Comparison of ENCODE assay signal across 29 cellular contexts in the genomic region with DNA sequence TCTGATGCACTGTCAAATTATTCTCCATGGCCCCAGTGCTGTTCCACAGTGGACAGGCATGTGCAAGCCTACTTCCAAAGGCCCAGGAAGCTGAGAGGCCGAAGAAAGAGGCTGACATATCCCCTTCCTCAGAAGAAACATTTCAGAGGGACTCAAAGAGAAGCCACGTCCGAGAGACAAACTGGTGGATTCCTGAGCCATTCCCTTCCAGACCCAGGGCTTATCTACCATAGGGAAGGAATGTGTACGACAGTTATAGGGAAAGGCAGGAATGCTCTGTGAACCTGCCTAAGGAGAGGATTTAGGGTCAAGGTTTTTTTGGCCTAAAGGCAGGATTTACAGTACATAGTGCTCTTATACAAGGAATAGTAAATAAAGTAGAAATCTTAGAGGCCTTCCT.
"Had no signal": no experiment of that assay in that cellular context is flagged by ENCODE, and none has a peak within 500 bp of the region (broad histone marks: within the 10 kb centered on the region; RNA-seq: fewer than 3 reads in every experiment).

No MANE protein-coding gene starts in this region.

- H3K4me1 ChIP-seq: adrenal gland, body of pancreas, Peyer's patch, SJSA1 had no signal

- H3K27ac ChIP-seq: adrenal gland, body of pancreas, Peyer's patch, SJSA1 had no signal

- FAIRE-seq: astrocyte, bronchial epithelial cell, TTC549 had no signal

- H3K36me3 Mint-ChIP-seq: activated naive CD4-positive, alpha-beta T cell treated with anti-CD3 and anti-CD28 coated beads, Interleukin-2, amount 50 U/mL, for 24 hours had no signal

- DNase-seq: activated CD4-positive, alpha-beta T cell treated with anti-CD3 and anti-CD28 coated beads, Interleukin-2, amount 10 ng/mL, durations not matched to agents 24 days and 14 days; activated CD4-positive, alpha-beta T cell treated with anti-CD3 and anti-CD28 coated beads, Interleukin-2, amount 50 U/mL, for 48 hours; activated CD8-positive, alpha-beta T cell treated with anti-CD3 and anti-CD28 coated beads, Interleukin-2, amount 10 ng/mL, durations not matched to agents 7 days and 5 days; activated gamma-delta T cell; activated naive CD4-positive, alpha-beta T cell treated with Interleukin-2 at 50 U/mL for 16 hours; activated T-cell treated with anti-CD3 and anti-CD28 coated beads, Interleukin-2, amount 50 U/mL, for 24 hours; adrenal gland; body of pancreas; MM.1S; MV-4-11; NCI-H1092; NCI-H1417; NCI-H146; NCI-H187; NCI-H2081 treated with DMSO at 0.1 percent for 48 hours; NCI-H226; PC-3; Peyer's patch; RPMI8226; SHP77 treated with DMSO at 0.1 percent for 48 hours; SK-N-SH had no signal

- H3K4me3 Mint-ChIP-seq: activated CD4-positive, alpha-beta T cell treated with anti-CD3 and anti-CD28 coated beads, Interleukin-2, amount 10 ng/mL, durations not matched to agents 24 days and 14 days; activated CD8-positive, alpha-beta T cell treated with anti-CD3 and anti-CD28 coated beads, Interleukin-2, amount 10 ng/mL, durations not matched to agents 7 days and 5 days; activated naive CD4-positive, alpha-beta T cell treated with anti-CD3 and anti-CD28 coated beads, Interleukin-2, amount 50 U/mL, for 24 hours; activated T-cell treated with anti-CD3 and anti-CD28 coated beads, Interleukin-2, amount 50 U/mL, for 24 hours; T-helper 1 cell treated with Interleukin-12 subunit alpha and Interleukin-12 subunit beta and Interleukin-4 antibody, amounts not matched to agents 30 μg/mL and 1 μg/mL, for 36 hours; T-helper 2 cell treated with Interferon-gamma antibody and Interleukin-4, amounts not matched to agents 5 μg/mL and 100 μg/mL, for 36 hours had no signal

- H3K4me3 ChIP-seq: adrenal gland, body of pancreas, Peyer's patch, SJSA1 had no signal

- H3K27me3 Mint-ChIP-seq: activated naive CD4-positive, alpha-beta T cell treated with anti-CD3 and anti-CD28 coated beads, Interleukin-2, amount 50 U/mL, for 24 hours; activated T-cell treated with anti-CD3 and anti-CD28 coated beads, Interleukin-2, amount 50 U/mL, for 24 hours had no signal

- H3K9ac ChIP-seq: SK-N-SH had no signal

- ATAC-seq: activated CD8-positive, alpha-beta T cell treated with anti-CD3 and anti-CD28 coated beads, Interleukin-2, amount 10 ng/mL, durations not matched to agents 7 days and 5 days; body of pancreas; PC-3 had no signal

- H3K27ac Mint-ChIP-seq: activated CD4-positive, alpha-beta T cell treated with anti-CD3 and anti-CD28 coated beads, Interleukin-2, amount 10 ng/mL, durations not matched to agents 24 days and 14 days; activated CD8-positive, alpha-beta T cell treated with anti-CD3 and anti-CD28 coated beads, Interleukin-2, amount 10 ng/mL, durations not matched to agents 7 days and 5 days; activated naive CD4-positive, alpha-beta T cell treated with anti-CD3 and anti-CD28 coated beads, Interleukin-2, amount 50 U/mL, for 24 hours; activated T-cell treated with anti-CD3 and anti-CD28 coated beads, Interleukin-2, amount 50 U/mL, for 24 hours; activated T-helper 2 cell treated with anti-CD3 and anti-CD28 coated beads, Interferon-gamma antibody, Interleukin-2, Interleukin-4, amounts not matched to agents 10 μg/mL and 5 μg/mL and 100 μg/mL, durations not matched to agents 14 hours and 24 hours and 36 hours; T-helper 1 cell treated with Interleukin-12 subunit alpha and Interleukin-12 subunit beta and Interleukin-4 antibody, amounts not matched to agents 30 μg/mL and 1 μg/mL, for 36 hours; T-helper 2 cell treated with Interferon-gamma antibody and Interleukin-4, amounts not matched to agents 5 μg/mL and 100 μg/mL, for 36 hours had no signal

- H3K9me3 Mint-ChIP-seq: activated CD4-positive, alpha-beta T cell treated with anti-CD3 and anti-CD28 coated beads, Interleukin-2, amount 10 ng/mL, durations not matched to agents 24 days and 14 days; activated naive CD4-positive, alpha-beta T cell treated with anti-CD3 and anti-CD28 coated beads, Interleukin-2, amount 50 U/mL, for 24 hours; activated T-cell treated with anti-CD3 and anti-CD28 coated beads, Interleukin-2, amount 50 U/mL, for 24 hours; activated T-helper 2 cell treated with anti-CD3 and anti-CD28 coated beads, Interferon-gamma antibody, Interleukin-2, Interleukin-4, amounts not matched to agents 10 μg/mL and 5 μg/mL and 100 μg/mL, durations not matched to agents 14 hours and 24 hours and 36 hours; T-helper 1 cell treated with Interleukin-12 subunit alpha and Interleukin-12 subunit beta and Interleukin-4 antibody, amounts not matched to agents 30 μg/mL and 1 μg/mL, for 36 hours; T-helper 2 cell treated with Interferon-gamma antibody and Interleukin-4, amounts not matched to agents 5 μg/mL and 100 μg/mL, for 36 hours had no signal

- H3K4me2 ChIP-seq: SK-N-SH had no signal

- H3K4me1 Mint-ChIP-seq: activated naive CD4-positive, alpha-beta T cell treated with anti-CD3 and anti-CD28 coated beads, Interleukin-2, amount 50 U/mL, for 24 hours had no signal

- H3K36me3 ChIP-seq: adrenal gland, Peyer's patch, SJSA1 had no signal

- H3K9me3 ChIP-seq: adrenal gland, body of pancreas, Peyer's patch, SJSA1, SK-N-SH had no signal

- H3K9me2 ChIP-seq: SK-N-SH had no signal

- H3K27me3 ChIP-seq: adrenal gland, body of pancreas, Peyer's patch, SJSA1 had no signal
